ENCODE assay signal across 22 cellular contexts in the genomic region with DNA sequence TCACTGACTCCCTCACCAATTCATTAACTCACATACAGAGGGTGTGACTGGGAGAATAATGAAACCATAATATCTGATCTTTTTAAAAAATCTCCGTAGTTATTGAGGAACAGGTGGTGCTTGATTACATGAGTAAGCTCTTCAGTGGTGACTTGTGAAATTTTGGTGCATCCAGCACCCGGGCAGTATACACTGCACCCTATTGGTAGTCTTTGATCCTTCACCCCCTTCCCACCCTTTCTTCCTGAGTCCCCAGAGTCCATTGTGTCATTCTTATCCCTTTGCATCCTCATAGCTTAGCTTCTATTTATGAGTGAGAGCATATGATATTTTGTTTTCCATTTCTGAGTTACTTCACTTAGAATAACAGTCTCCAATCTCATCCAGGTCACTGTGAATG.
"Had no signal": no experiment of that assay in that cellular context is flagged by ENCODE, and none has a peak within 500 bp of the region (broad histone marks: within the 10 kb centered on the region; RNA-seq: fewer than 3 reads in every experiment).

No MANE protein-coding gene starts in this region.

- DNase-seq: activated B cell treated with CpG ODN at 0.5 μM for 24 hours; activated CD4-positive, alpha-beta T cell treated with anti-CD3 and anti-CD28 coated beads for 48 hours; activated CD4-positive, alpha-beta T cell treated with anti-CD3 and anti-CD28 coated beads, Interleukin-2, amount 50 U/mL, for 1 hour; activated CD4-positive, alpha-beta T cell treated with anti-CD3 and anti-CD28 coated beads, Interleukin-2, amount 50 U/mL, for 48 hours; activated CD8-positive, alpha-beta memory T cell treated with anti-CD3 and anti-CD28 coated beads for 24 hours; activated CD8-positive, alpha-beta T cell treated with anti-CD3 and anti-CD28 coated beads for 36 hours; activated effector memory CD4-positive, alpha-beta T cell treated with Interleukin-2 at 50 U/mL for 16 hours; activated gamma-delta T cell treated with Interleukin-2 at 50 U/mL for 16 hours; activated naive CD4-positive, alpha-beta T cell treated with anti-CD3 and anti-CD28 coated beads, Interleukin-2, amount 50 U/mL, for 16 hours; activated naive CD4-positive, alpha-beta T cell treated with Interleukin-2 at 50 U/mL for 16 hours; activated T-cell treated with anti-CD3 and anti-CD28 coated beads, Interleukin-2, amount 50 U/mL, for 4 hours; amniotic stem cell; anterior cingulate cortex; brain microvascular endothelial cell; dermis blood vessel endothelial cell; effector CD8-positive, alpha-beta T cell; foreskin fibroblast; head of caudate nucleus; T-helper 17 cell; T1000; WERI-Rb-1 had no signal

- H3K27me3 ChIP-seq: brain microvascular endothelial cell had no signal

- H3K27ac ChIP-seq: brain microvascular endothelial cell, coronary artery, WERI-Rb-1 had no signal

- H3K4me3 ChIP-seq: coronary artery had no signal

- H3K36me3 ChIP-seq: brain microvascular endothelial cell, WERI-Rb-1 had no signal
